ENCODE assay signal across 8 cellular contexts in genomic region chr11:64776875-64777274, GRCh38. TPM values are rescaled to one million over a fixed set of nuclear protein-coding genes. Genes with fewer than 3 reads are reported as not detected.
A peak's percentile ranks its signal among the peaks of the same experiment; 100 is the strongest.
DNase-seq lines count a peak whose midpoint lies in the region; ATAC-seq and TF ChIP-seq lines count a peak whose summit lies in the region.

No MANE protein-coding gene starts in this region.

- in situ Hi-C loops in astrocyte of the spinal cord (cut with HindIII; ENCODE audit: low sequenced_read_pairs), result no loop called here

- H3K9me3 ChIP-seq in lower lobe of right lung (no peaks in the 10 kb centered on the region), tibial nerve (no peaks in the 10 kb centered on the region)

- intact Hi-C loops in lower lobe of right lung (cut with DNase I), result no loop called here

- no peak for DNase-seq in activated T-cell treated with anti-CD3 and anti-CD28 coated beads, Interleukin-2, amount 50 U/mL, for 72 hours
- no peak for DNase-seq in activated T-cell treated with anti-CD3 and anti-CD28 coated beads, Interleukin-2, amount 50 U/mL, for 1 hour
- no peak for DNase-seq in astrocyte of the spinal cord (ENCODE audit: low read depth, low spot score)
- peak; percentile 10 for DNase-seq in lower lobe of right lung
- no peak for DNase-seq in tibial nerve (ENCODE audit: low spot score in 2 of 2)
- no peak for DNase-seq in middle frontal gyrus (ENCODE audit: extremely low spot score, low spot score)
- DNase-seq in DMS79 (lab: John Stamatoyannopoulos, UW), result no peak

- ATAC-seq in activated T-cell treated with anti-CD3 and anti-CD28 coated beads, Interleukin-2, amount 50 U/mL, for 72 hours (replicated peaks in 1 of 2), result no peak
- no peak for ATAC-seq in lower lobe of right lung
- ATAC-seq in GM21515 (IDR thresholded peaks at IDR 0.05; ENCODE audit: unreplicated experiment), result no peak

- WGBS in tibial nerve, 2 donors, result 10 to 18% methylated on average over 3 of the region's 3 CpGs

- H3K9me3 Mint-ChIP-seq in activated T-cell treated with anti-CD3 and anti-CD28 coated beads, Interleukin-2, amount 50 U/mL, for 72 hours, result no peaks in the 10 kb centered on the region

- peaks cover 26 to 57% of the 10 kb centered on the region in 2 donors for H3K36me3 Mint-ChIP-seq in activated T-cell treated with anti-CD3 and anti-CD28 coated beads, Interleukin-2, amount 50 U/mL, for 72 hours (ENCODE audit: insufficient read depth in 2 of 2)

- H3K4me1 Mint-ChIP-seq in activated T-cell treated with anti-CD3 and anti-CD28 coated beads, Interleukin-2, amount 50 U/mL, for 72 hours (ENCODE audit: low read depth), result peaks cover 81% of the 10 kb centered on the region

- TF ChIP-seq CTCF in astrocyte of the spinal cord (IDR thresholded peaks at IDR 0.05; ENCODE audit: low read depth, low read length) (no peak), lower lobe of right lung (IDR thresholded peaks at IDR 0.05) (no peak), tibial nerve (IDR thresholded peaks at IDR 0.05) (no peak)

- peaks cover 55% of the 10 kb centered on the region for H3K36me3 ChIP-seq in lower lobe of right lung
- H3K36me3 ChIP-seq in tibial nerve, result peaks cover 0 to 49% (median 29%) of the 10 kb centered on the region in 3 donors

- H3K27me3 ChIP-seq in lower lobe of right lung (ENCODE audit: low read depth), result no peaks in the 10 kb centered on the region
- no peaks in the 10 kb centered on the region for H3K27me3 ChIP-seq in tibial nerve

- H3K4me1 ChIP-seq in lower lobe of right lung, result peaks cover 64% of the 10 kb centered on the region
- peaks cover 3 to 63% (median 41%) of the 10 kb centered on the region in 4 donors for H3K4me1 ChIP-seq in tibial nerve

- peak overlapping the region; percentile 94 to 99 for H3K4me3 Mint-ChIP-seq in activated T-cell treated with anti-CD3 and anti-CD28 coated beads, Interleukin-2, amount 50 U/mL, for 72 hours

- TF ChIP-seq EP300 in tibial nerve (IDR thresholded peaks at IDR 0.05), result no peak

- peak overlapping the region; percentile 98 for H3K27ac Mint-ChIP-seq in activated T-cell treated with anti-CD3 and anti-CD28 coated beads, Interleukin-2, amount 50 U/mL, for 72 hours

- H3K4me3 ChIP-seq in astrocyte of the spinal cord (ENCODE audit: low read depth, low read length) (peak overlapping the region; percentile 58), lower lobe of right lung (peak overlapping the region; percentile 87), tibial nerve (peak overlapping the region; percentile 70 to 100 (median 98))

- H3K27me3 Mint-ChIP-seq in activated T-cell treated with anti-CD3 and anti-CD28 coated beads, Interleukin-2, amount 50 U/mL, for 72 hours (ENCODE audit: low read depth), result no peaks in the 10 kb centered on the region

- H3K27ac ChIP-seq in lower lobe of right lung (no peak overlapping the region), tibial nerve (peak overlapping the region in 3 of 4 donors; percentile 67 to 100 (median 73))

- TF ChIP-seq POLR2A in tibial nerve (IDR thresholded peaks at IDR 0.05), result no peak

RNA-seq across cellular contexts. Expression of gene SF1, which starts 1.5 kb away (rescaled TPM):
- total RNA-seq in activated T-cell treated with anti-CD3 and anti-CD28 coated beads, Interleukin-2, amount 50 U/mL, for 72 hours, result 100 to 1,000 TPM; 332 to 337 TPM
- total RNA-seq in lower lobe of right lung (269 TPM), tibial nerve (100 to 1,000 TPM; 368 to 416 (median 372) TPM)

RNA-seq across cellular contexts. Expression of gene PYGM, which starts 17.1 kb away (rescaled TPM):
- 1 to 10 TPM; 4.0 to 4.5 TPM for total RNA-seq in activated T-cell treated with anti-CD3 and anti-CD28 coated beads, Interleukin-2, amount 50 U/mL, for 72 hours
- total RNA-seq in lower lobe of right lung, result 2.6 TPM
- total RNA-seq in tibial nerve, result 10 to 100 TPM in 2 of 4 donors, 1 to 10 TPM in 2; 2.1 to 18.6 (median 9.9) TPM

RNA-seq across cellular contexts. Expression of gene MAP4K2, which starts 26.1 kb away (rescaled TPM):
- total RNA-seq in activated T-cell treated with anti-CD3 and anti-CD28 coated beads, Interleukin-2, amount 50 U/mL, for 72 hours, result 10 to 100 TPM; 74.7 to 84.5 TPM
- total RNA-seq in lower lobe of right lung, result 29.1 TPM
- 10 to 100 TPM; 10.6 to 22.2 (median 13.5) TPM for total RNA-seq in tibial nerve

RNA-seq across cellular contexts. Expression of gene RASGRP2, which starts 32.9 kb away (rescaled TPM):
- total RNA-seq in activated T-cell treated with anti-CD3 and anti-CD28 coated beads, Interleukin-2, amount 50 U/mL, for 72 hours, result 10 to 100 TPM; 18.8 to 27.9 TPM
- 30.4 TPM for total RNA-seq in lower lobe of right lung
- total RNA-seq in tibial nerve, result 10 to 100 TPM; 35.4 to 87.0 (median 59.0) TPM

RNA-seq across cellular contexts. Expression of gene MEN1, which starts 33.5 kb away (rescaled TPM):
- 10 to 100 TPM; 33.8 to 36.3 TPM for total RNA-seq in activated T-cell treated with anti-CD3 and anti-CD28 coated beads, Interleukin-2, amount 50 U/mL, for 72 hours
- total RNA-seq in lower lobe of right lung (22.7 TPM), tibial nerve (10 to 100 TPM; 15.3 to 30.9 (median 19.7) TPM)
